In the genomic region with DNA sequence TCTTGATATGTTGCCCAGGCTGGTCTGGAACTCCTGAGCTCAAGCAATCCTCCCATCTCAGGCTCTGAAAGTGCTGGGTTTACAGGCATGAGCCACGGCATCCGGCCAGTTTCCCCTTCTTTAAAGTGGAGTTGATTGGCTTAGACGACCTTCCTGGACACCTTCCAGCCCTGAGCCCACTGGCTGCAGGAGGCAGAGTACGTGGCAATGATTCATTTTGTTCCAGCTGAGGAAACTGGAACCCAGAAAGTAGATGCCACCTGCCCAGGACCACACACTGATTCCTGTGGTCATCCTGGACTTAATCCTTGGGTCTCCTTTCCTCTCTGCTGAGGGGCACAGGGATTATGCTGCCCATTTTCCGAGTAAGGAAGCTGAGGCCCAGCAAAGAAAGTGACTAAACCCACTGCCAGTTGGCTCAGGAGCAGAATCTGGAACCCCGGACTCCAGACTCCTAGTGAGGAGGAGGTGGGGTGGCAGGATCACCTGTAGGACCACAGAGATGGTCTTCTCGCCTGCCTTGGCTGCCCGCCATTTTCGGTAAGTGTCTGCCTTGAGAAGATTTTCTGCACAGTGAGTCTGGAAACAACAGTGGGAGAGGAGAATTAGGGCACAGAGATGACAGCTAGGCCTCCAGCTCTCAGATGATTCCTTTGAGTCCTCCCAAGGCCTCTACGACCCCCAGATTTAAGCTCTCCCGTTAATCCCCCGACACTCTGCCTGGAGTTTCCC, we compare ENCODE assay signal across 8 cellular contexts. TPM values are rescaled to one million over a fixed set of nuclear protein-coding genes. Genes with fewer than 3 reads are reported as not detected.
DNase-seq lines count a peak whose midpoint lies in the region; ATAC-seq and TF ChIP-seq lines count a peak whose summit lies in the region.

No MANE protein-coding gene starts in this region.

- H3K27me3 ChIP-seq in endocrine pancreas (ENCODE audit: control insufficient read depth, insufficient read depth, low read length): no peaks in the 10 kb centered on the region
- no peaks in the 10 kb centered on the region for H3K27me3 ChIP-seq in neuronal stem cell (ENCODE audit: control insufficient read depth in 3 of 3, insufficient read depth in 3 of 3, low read depth in 1 of 3, low read length in 3 of 3)

- H3K36me3 ChIP-seq in endocrine pancreas (ENCODE audit: control insufficient read depth, insufficient read depth, low read length) (no peaks in the 10 kb centered on the region), neuronal stem cell (replicated peaks in 1 of 2; ENCODE audit: control insufficient read depth in 2 of 2, insufficient read depth in 2 of 2, low read length in 2 of 2) (peaks cover 6 to 42% of the 10 kb centered on the region in 2 donors)

- no peak overlapping the region for H3K14ac ChIP-seq in neuronal stem cell (ENCODE audit: low read length)

- no peak overlapping the region for H4K8ac ChIP-seq in neuronal stem cell (ENCODE audit: low read depth, low read length)

- no peak overlapping the region for H3K27ac ChIP-seq in neuronal stem cell (replicated peaks; ENCODE audit: low read length)

- WGBS in neuronal stem cell (ENCODE audit: extremely low coverage in 2 of 2, insufficient read length in 2 of 2, insufficient replicate concordance in 1 of 2), 2 donors: no CpG with 5 or more reads among the region's 12 CpGs

- no peak overlapping the region for H4K91ac ChIP-seq in neuronal stem cell (ENCODE audit: low read depth, low read length, poor library complexity)

- H2BK12ac ChIP-seq in neuronal stem cell (ENCODE audit: low read length): no peak overlapping the region

- peak overlapping the region; percentile 82 for H2AFZ ChIP-seq in neuronal stem cell (ENCODE audit: low read length)

- H3K23ac ChIP-seq in neuronal stem cell (ENCODE audit: low read depth, low read length, poor library complexity): no peak overlapping the region

- peak overlapping the region; percentile 28 for H2BK15ac ChIP-seq in neuronal stem cell (ENCODE audit: low read length)

- H3K9ac ChIP-seq in endocrine pancreas (ENCODE audit: control insufficient read depth, insufficient read depth, low read length) (peak overlapping the region; percentile 96), neuronal stem cell (ENCODE audit: low read depth, low read length, poor library complexity) (peak overlapping the region; percentile 73)

- TF ChIP-seq CTCF in GM12875 (IDR thresholded peaks at IDR 0.05; ENCODE audit: borderline replicate concordance, insufficient read depth, low read depth, low read length): no peak

- DNase-seq in neuronal stem cell (ENCODE audit: low spot score): no peak
- DNase-seq in D341Med (ENCODE audit: low spot score): no peak
- DNase-seq in central memory CD4-positive, alpha-beta T cell: no peak
- DNase-seq in cerebellar nuclear complex (lab: John Stamatoyannopoulos, UW): no peak

- no peak for ATAC-seq in GM21825 (IDR thresholded peaks at IDR 0.05; ENCODE audit: unreplicated experiment)

- H3K4me3 ChIP-seq in GM12875 (ENCODE audit: low read depth, low read length) (peak overlapping the region; percentile 77), endocrine pancreas (ENCODE audit: control insufficient read depth, insufficient read depth, low read length) (peak overlapping the region; percentile 85), neuronal stem cell (ENCODE audit: low read length in 2 of 2) (peak overlapping the region; percentile 82 to 93)

- H2BK120ac ChIP-seq in neuronal stem cell (ENCODE audit: low read depth, low read length): no peak overlapping the region

- peak overlapping the region; percentile 80 for H2AK5ac ChIP-seq in neuronal stem cell (ENCODE audit: low read depth, low read length)

- no peak overlapping the region for H3K4ac ChIP-seq in neuronal stem cell (ENCODE audit: low read length)

- H3K4me2 ChIP-seq in neuronal stem cell (ENCODE audit: insufficient read depth, low read length, poor library complexity, severe bottlenecking): peak overlapping the region; percentile 75

- H3K18ac ChIP-seq in neuronal stem cell (ENCODE audit: low read length): no peak overlapping the region

- H3K79me1 ChIP-seq in neuronal stem cell (ENCODE audit: low read depth, low read length): peaks cover 4% of the 10 kb centered on the region

- H2BK5ac ChIP-seq in neuronal stem cell (ENCODE audit: low read length): peak overlapping the region; percentile 84

- H3K4me1 ChIP-seq in endocrine pancreas (ENCODE audit: control insufficient read depth, insufficient read depth, low read length) (peaks cover 16% of the 10 kb centered on the region), neuronal stem cell (ENCODE audit: control insufficient read depth in 2 of 2, insufficient read depth in 1 of 2, low read depth in 1 of 2, low read length in 2 of 2) (peaks cover 8 to 10% of the 10 kb centered on the region in 2 donors)

- no peaks in the 10 kb centered on the region for H3K9me3 ChIP-seq in endocrine pancreas (ENCODE audit: control insufficient read depth, low read length)
- H3K9me3 ChIP-seq in neuronal stem cell (replicated peaks in 1 of 2; ENCODE audit: control insufficient read depth in 2 of 2, insufficient read depth in 1 of 2, low read depth in 1 of 2, low read length in 2 of 2): no peaks in the 10 kb centered on the region

TF ChIP-seq in PFSK-1, 5 proteins besides CTCF, POLR2A, EP300 and RAD21:
- TF ChIP-seq POLR2AphosphoS5 (IDR thresholded peaks at IDR 0.05; ENCODE audit: low read depth, low read length): peak; percentile 52; the same call in 1 of the 2 replicates
- TF ChIP-seq, protein P1, sequence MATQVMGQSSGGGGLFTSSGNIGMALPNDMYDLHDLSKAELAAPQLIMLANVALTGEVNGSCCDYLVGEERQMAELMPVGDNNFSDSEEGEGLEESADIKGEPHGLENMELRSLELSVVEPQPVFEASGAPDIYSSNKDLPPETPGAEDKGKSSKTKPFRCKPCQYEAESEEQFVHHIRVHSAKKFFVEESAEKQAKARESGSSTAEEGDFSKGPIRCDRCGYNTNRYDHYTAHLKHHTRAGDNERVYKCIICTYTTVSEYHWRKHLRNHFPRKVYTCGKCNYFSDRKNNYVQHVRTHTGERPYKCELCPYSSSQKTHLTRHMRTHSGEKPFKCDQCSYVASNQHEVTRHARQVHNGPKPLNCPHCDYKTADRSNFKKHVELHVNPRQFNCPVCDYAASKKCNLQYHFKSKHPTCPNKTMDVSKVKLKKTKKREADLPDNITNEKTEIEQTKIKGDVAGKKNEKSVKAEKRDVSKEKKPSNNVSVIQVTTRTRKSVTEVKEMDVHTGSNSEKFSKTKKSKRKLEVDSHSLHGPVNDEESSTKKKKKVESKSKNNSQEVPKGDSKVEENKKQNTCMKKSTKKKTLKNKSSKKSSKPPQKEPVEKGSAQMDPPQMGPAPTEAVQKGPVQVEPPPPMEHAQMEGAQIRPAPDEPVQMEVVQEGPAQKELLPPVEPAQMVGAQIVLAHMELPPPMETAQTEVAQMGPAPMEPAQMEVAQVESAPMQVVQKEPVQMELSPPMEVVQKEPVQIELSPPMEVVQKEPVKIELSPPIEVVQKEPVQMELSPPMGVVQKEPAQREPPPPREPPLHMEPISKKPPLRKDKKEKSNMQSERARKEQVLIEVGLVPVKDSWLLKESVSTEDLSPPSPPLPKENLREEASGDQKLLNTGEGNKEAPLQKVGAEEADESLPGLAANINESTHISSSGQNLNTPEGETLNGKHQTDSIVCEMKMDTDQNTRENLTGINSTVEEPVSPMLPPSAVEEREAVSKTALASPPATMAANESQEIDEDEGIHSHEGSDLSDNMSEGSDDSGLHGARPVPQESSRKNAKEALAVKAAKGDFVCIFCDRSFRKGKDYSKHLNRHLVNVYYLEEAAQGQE (IDR thresholded peaks at IDR 0.05; ENCODE audit: insufficient read depth in 1 of 2, low read depth in 2 of 2, low read length in 2 of 2): no peak
TF ChIP-seq in PFSK-1: peak in this region for 1.

RNA-seq across cellular contexts. Expression of gene XRCC1, which starts 0.7 kb away (rescaled TPM):
- polyA plus RNA-seq in PFSK-1 (2012; ENCODE audit: insufficient read length, low read depth): 35.7 TPM
- 45.5 TPM for polyA plus RNA-seq in neuronal stem cell (2013, experiment 1 of 2)
- 44.7 TPM for polyA plus RNA-seq in neuronal stem cell (2013, experiment 2 of 2)

RNA-seq across cellular contexts. Expression of gene PINLYP, which starts 1.0 kb away (rescaled TPM):
- 0.63 TPM for polyA plus RNA-seq in PFSK-1 (2012; ENCODE audit: insufficient read length, low read depth)
- polyA plus RNA-seq in neuronal stem cell (2013, experiment 1 of 2): 8.4 TPM
- polyA plus RNA-seq in neuronal stem cell (2013, experiment 2 of 2): 8.4 TPM

RNA-seq across cellular contexts. Expression of gene IRGQ, which starts 21.3 kb away (rescaled TPM):
- 3.6 TPM for polyA plus RNA-seq in PFSK-1 (2012; ENCODE audit: insufficient read length, low read depth)
- polyA plus RNA-seq in neuronal stem cell (2013, experiment 1 of 2): 8.3 TPM
- 8.4 TPM for polyA plus RNA-seq in neuronal stem cell (2013, experiment 2 of 2)

RNA-seq across cellular contexts. Expression of gene ZNF576, which starts 21.8 kb away (rescaled TPM):
- polyA plus RNA-seq in PFSK-1 (2012; ENCODE audit: insufficient read length, low read depth): 28.1 TPM
- polyA plus RNA-seq in neuronal stem cell (2013, experiment 1 of 2): 12.5 TPM
- 12.1 TPM for polyA plus RNA-seq in neuronal stem cell (2013, experiment 2 of 2)

RNA-seq across cellular contexts. Expression of gene SRRM5, which starts 37.3 kb away (rescaled TPM):
- 0.26 TPM for polyA plus RNA-seq in PFSK-1 (2012; ENCODE audit: insufficient read length, low read depth)
- polyA plus RNA-seq in neuronal stem cell (2013, experiment 1 of 2): 0.20 TPM
- polyA plus RNA-seq in neuronal stem cell (2013, experiment 2 of 2): 0.26 TPM
